Comparison of ENCODE assay signal across 36 cellular contexts in genomic region chr16:75710344-75710743, GRCh38. TPM values are rescaled to one million over a fixed set of nuclear protein-coding genes. Genes with fewer than 3 reads are reported as not detected.
"Had no signal": no experiment of that assay in that cellular context is flagged by ENCODE, and none has a peak within 500 bp of the region (broad histone marks: within the 10 kb centered on the region; RNA-seq: fewer than 3 reads in every experiment).

No MANE protein-coding gene starts in this region.

- H3K4me1 Mint-ChIP-seq: activated CD4-positive, alpha-beta memory T cell treated with anti-CD3 and anti-CD28 coated beads, Interleukin-2, amount 10 ng/mL, durations not matched to agents 7 days and 5 days; activated CD8-positive, alpha-beta memory T cell treated with anti-CD3 and anti-CD28 coated beads, Interleukin-2, amount 10 ng/mL, durations not matched to agents 7 days and 5 days; activated naive CD8-positive, alpha-beta T cell treated with anti-CD3 and anti-CD28 coated beads for 36 hours; activated T-helper 17 cell treated with anti-CD3 and anti-CD28 coated beads, Interleukin-2, amount 50 U/mL, for 72 hours had no signal

- H3K27ac ChIP-seq: ascending aorta, body of pancreas, breast epithelium, WERI-Rb-1 had no signal

- H3K36me3 ChIP-seq: ascending aorta, breast epithelium, WERI-Rb-1 had no signal

- H3K4me1 ChIP-seq: ascending aorta, body of pancreas, breast epithelium had no signal

- H3K9me3 ChIP-seq: ascending aorta, body of pancreas had no signal

- H3K27ac Mint-ChIP-seq: activated CD4-positive, alpha-beta memory T cell treated with anti-CD3 and anti-CD28 coated beads, Interleukin-2, amount 10 ng/mL, durations not matched to agents 7 days and 5 days; activated CD8-positive, alpha-beta memory T cell treated with anti-CD3 and anti-CD28 coated beads, Interleukin-2, amount 10 ng/mL, durations not matched to agents 7 days and 5 days; activated naive CD8-positive, alpha-beta T cell treated with anti-CD3 and anti-CD28 coated beads for 36 hours; activated T-cell treated with anti-CD3 and anti-CD28 coated beads, Interleukin-2, amount 50 U/mL, for 72 hours; activated T-helper 17 cell treated with anti-CD3 and anti-CD28 coated beads, Interleukin-2, amount 50 U/mL, for 72 hours had no signal

- H3K9me3 Mint-ChIP-seq: activated T-helper 17 cell treated with anti-CD3 and anti-CD28 coated beads, Interleukin-2, amount 50 U/mL, for 72 hours had no signal

- H3K36me3 Mint-ChIP-seq: activated CD8-positive, alpha-beta memory T cell treated with anti-CD3 and anti-CD28 coated beads, Interleukin-2, amount 10 ng/mL, durations not matched to agents 7 days and 5 days had no signal

- H3K4me3 Mint-ChIP-seq: activated CD4-positive, alpha-beta memory T cell treated with anti-CD3 and anti-CD28 coated beads, Interleukin-2, amount 10 ng/mL, durations not matched to agents 7 days and 5 days; activated CD8-positive, alpha-beta memory T cell treated with anti-CD3 and anti-CD28 coated beads, Interleukin-2, amount 10 ng/mL, durations not matched to agents 7 days and 5 days; activated naive CD8-positive, alpha-beta T cell treated with anti-CD3 and anti-CD28 coated beads for 36 hours; activated T-cell treated with anti-CD3 and anti-CD28 coated beads, Interleukin-2, amount 50 U/mL, for 72 hours; activated T-helper 17 cell treated with anti-CD3 and anti-CD28 coated beads, Interleukin-2, amount 50 U/mL, for 72 hours had no signal

- ATAC-seq: activated CD8-positive, alpha-beta memory T cell treated with anti-CD3 and anti-CD28 coated beads, Interleukin-2, amount 10 ng/mL, durations not matched to agents 7 days and 5 days; activated T-cell treated with anti-CD3 and anti-CD28 coated beads, Interleukin-2, amount 50 U/mL, for 72 hours; activated T-helper 17 cell treated with anti-CD3 and anti-CD28 coated beads, Interleukin-2, amount 50 U/mL, for 72 hours; body of pancreas had no signal

- DNase-seq: activated CD4-positive, alpha-beta memory T cell treated with anti-CD3 and anti-CD28 coated beads, Interleukin-2, amount 10 ng/mL, durations not matched to agents 7 days and 5 days; activated CD4-positive, alpha-beta T cell treated with anti-CD3 and anti-CD28 coated beads for 1 hour; activated CD4-positive, alpha-beta T cell treated with anti-CD3 and anti-CD28 coated beads for 48 hours; activated CD4-positive, CD25-positive, alpha-beta regulatory T cell; activated CD8-positive, alpha-beta memory T cell treated with anti-CD3 and anti-CD28 coated beads for 24 hours; activated CD8-positive, alpha-beta memory T cell treated with anti-CD3 and anti-CD28 coated beads, Interleukin-2, amount 10 ng/mL, durations not matched to agents 7 days and 5 days; activated effector memory CD4-positive, alpha-beta T cell treated with anti-CD3 and anti-CD28 coated beads, Interleukin-2, amount 50 U/mL, for 16 hours; activated naive CD4-positive, alpha-beta T cell; activated naive CD4-positive, alpha-beta T cell treated with anti-CD3 and anti-CD28 coated beads, Interleukin-2, amount 50 U/mL, for 16 hours; activated naive CD8-positive, alpha-beta T cell treated with anti-CD3 and anti-CD28 coated beads for 36 hours; activated T-cell treated with anti-CD3 and anti-CD28 coated beads, Interleukin-2, amount 50 U/mL, for 1 hour; activated T-cell treated with anti-CD3 and anti-CD28 coated beads, Interleukin-2, amount 50 U/mL, for 72 hours; amygdala; body of pancreas; Karpas-422; NCI-H1048; NCI-H1105 treated with DMSO at 0.1 percent for 48 hours; NCI-H1436; NCI-H1694; NCI-H1930; NCI-H2081 treated with DMSO at 0.1 percent for 48 hours; NCI-H345; NCI-H524 treated with DMSO at 0.1 percent for 48 hours; NCI-H748 treated with DMSO at 0.1 percent for 48 hours; NK-92 treated with Interleukin-12 subunit alpha and Interleukin-12 subunit beta, amount 100 ng/mL, for 24 hours; Right ventricle myocardium superior; T1000; WERI-Rb-1 had no signal

- H3K27me3 ChIP-seq: ascending aorta, body of pancreas, breast epithelium had no signal

- H3K4me3 ChIP-seq: ascending aorta, body of pancreas, breast epithelium had no signal

RNA-seq across cellular contexts. Expression of gene DUXB, which starts 9.1 kb away (rescaled TPM):
- total RNA-seq: activated CD4-positive, alpha-beta memory T cell treated with anti-CD3 and anti-CD28 coated beads, Interleukin-2, amount 10 ng/mL, durations not matched to agents 7 days and 5 days; activated CD8-positive, alpha-beta memory T cell treated with anti-CD3 and anti-CD28 coated beads, Interleukin-2, amount 10 ng/mL, durations not matched to agents 7 days and 5 days; activated naive CD8-positive, alpha-beta T cell treated with anti-CD3 and anti-CD28 coated beads for 36 hours; activated T-cell treated with anti-CD3 and anti-CD28 coated beads, Interleukin-2, amount 50 U/mL, for 72 hours; activated T-helper 17 cell treated with anti-CD3 and anti-CD28 coated beads, Interleukin-2, amount 50 U/mL, for 72 hours; ascending aorta; body of pancreas; breast epithelium; cardiac septum; MCF 10A; NCI-H460; Right ventricle myocardium superior; T-helper 1 cell treated with Interleukin-12 subunit alpha and Interleukin-12 subunit beta and Interleukin-4 antibody, amounts not matched to agents 30 ng/mL and 1 ng/mL, for 36 hours; T-helper 2 cell treated with Interferon-gamma antibody and Interleukin-4, amounts not matched to agents 100 ng/mL and 5 ng/mL, for 36 hours had no signal

RNA-seq across cellular contexts. Expression of gene CPHXL, which starts 15.9 kb away (rescaled TPM):
- total RNA-seq: activated CD4-positive, alpha-beta memory T cell treated with anti-CD3 and anti-CD28 coated beads, Interleukin-2, amount 10 ng/mL, durations not matched to agents 7 days and 5 days; activated CD8-positive, alpha-beta memory T cell treated with anti-CD3 and anti-CD28 coated beads, Interleukin-2, amount 10 ng/mL, durations not matched to agents 7 days and 5 days; activated naive CD8-positive, alpha-beta T cell treated with anti-CD3 and anti-CD28 coated beads for 36 hours; activated T-cell treated with anti-CD3 and anti-CD28 coated beads, Interleukin-2, amount 50 U/mL, for 72 hours; activated T-helper 17 cell treated with anti-CD3 and anti-CD28 coated beads, Interleukin-2, amount 50 U/mL, for 72 hours; ascending aorta; body of pancreas; breast epithelium; cardiac septum; MCF 10A; NCI-H460; Right ventricle myocardium superior; T-helper 1 cell treated with Interleukin-12 subunit alpha and Interleukin-12 subunit beta and Interleukin-4 antibody, amounts not matched to agents 30 ng/mL and 1 ng/mL, for 36 hours; T-helper 2 cell treated with Interferon-gamma antibody and Interleukin-4, amounts not matched to agents 100 ng/mL and 5 ng/mL, for 36 hours had no signal

RNA-seq across cellular contexts. Expression of gene CPHXL2, which starts 33.5 kb away (rescaled TPM):
- total RNA-seq: activated CD4-positive, alpha-beta memory T cell treated with anti-CD3 and anti-CD28 coated beads, Interleukin-2, amount 10 ng/mL, durations not matched to agents 7 days and 5 days; activated CD8-positive, alpha-beta memory T cell treated with anti-CD3 and anti-CD28 coated beads, Interleukin-2, amount 10 ng/mL, durations not matched to agents 7 days and 5 days; activated naive CD8-positive, alpha-beta T cell treated with anti-CD3 and anti-CD28 coated beads for 36 hours; activated T-cell treated with anti-CD3 and anti-CD28 coated beads, Interleukin-2, amount 50 U/mL, for 72 hours; activated T-helper 17 cell treated with anti-CD3 and anti-CD28 coated beads, Interleukin-2, amount 50 U/mL, for 72 hours; ascending aorta; body of pancreas; breast epithelium; cardiac septum; MCF 10A; NCI-H460; Right ventricle myocardium superior; T-helper 1 cell treated with Interleukin-12 subunit alpha and Interleukin-12 subunit beta and Interleukin-4 antibody, amounts not matched to agents 30 ng/mL and 1 ng/mL, for 36 hours; T-helper 2 cell treated with Interferon-gamma antibody and Interleukin-4, amounts not matched to agents 100 ng/mL and 5 ng/mL, for 36 hours had no signal
